Comparison of ENCODE assay signal across 11 cellular contexts in genomic region chr11:123086315-123086714, GRCh38. TPM values are rescaled to one million over a fixed set of nuclear protein-coding genes. Genes with fewer than 3 reads are reported as not detected.
DNase-seq lines count a peak whose midpoint lies in the region; ATAC-seq and TF ChIP-seq lines count a peak whose summit lies in the region.
"Had no signal": no experiment of that assay in that cellular context is flagged by ENCODE, and none has a peak within 500 bp of the region (broad histone marks: within the 10 kb centered on the region; RNA-seq: fewer than 3 reads in every experiment).

No MANE protein-coding gene starts in this region.

- H3K27me3 ChIP-seq in CD4-positive, CD25-positive, alpha-beta regulatory T cell (ENCODE audit: control insufficient read depth, insufficient read depth, low read length), result no peaks in the 10 kb centered on the region
- H3K27me3 ChIP-seq in Caco-2 (replicated peaks; ENCODE audit: control insufficient read depth, insufficient read depth, low read length) (no peaks in the 10 kb centered on the region), endodermal cell (ENCODE audit: control insufficient read depth, insufficient read depth, low read length, poor library complexity, severe bottlenecking) (no peaks in the 10 kb centered on the region)

- peaks cover 41% of the 10 kb centered on the region for H3K4me1 ChIP-seq in CD4-positive, CD25-positive, alpha-beta regulatory T cell (ENCODE audit: control insufficient read depth, insufficient read depth, low read length, poor library complexity, severe bottlenecking)
- H3K4me1 ChIP-seq in Caco-2, result peaks cover 9% of the 10 kb centered on the region; the same call in 1 of the 2 replicates
- no peaks in the 10 kb centered on the region for H3K4me1 ChIP-seq in endodermal cell (ENCODE audit: control insufficient read depth, insufficient read depth, low read length)

- peak overlapping the region; percentile 55 for H3K27ac ChIP-seq in CD4-positive, CD25-positive, alpha-beta regulatory T cell (ENCODE audit: insufficient read depth, low read length, poor library complexity, severe bottlenecking)
- no peak overlapping the region for H3K27ac ChIP-seq in endodermal cell (ENCODE audit: low read depth, low read length)
- H3K27ac ChIP-seq: C4-2B had no signal

- H3K4me3 Mint-ChIP-seq in CD4-positive, CD25-positive, alpha-beta regulatory T cell, result peak overlapping the region; percentile 39 to 70 (median 68)
- H3K4me3 Mint-ChIP-seq in Caco-2 (ENCODE audit: unreplicated experiment) (no peak overlapping the region), endodermal cell (no peak overlapping the region)

- no peak for TF ChIP-seq POLR2A in lower leg skin (IDR thresholded peaks at IDR 0.05)

- H3K36me3 Mint-ChIP-seq in CD4-positive, CD25-positive, alpha-beta regulatory T cell, result peaks cover 3% of the 10 kb centered on the region
- H3K36me3 Mint-ChIP-seq in Caco-2 (ENCODE audit: insufficient read depth, unreplicated experiment), result peaks cover 32% of the 10 kb centered on the region
- peaks cover 64% of the 10 kb centered on the region for H3K36me3 Mint-ChIP-seq in endodermal cell (ENCODE audit: low read depth)

- H3K9ac ChIP-seq in endodermal cell (ENCODE audit: extremely low read depth, low read length, poor library complexity, severe bottlenecking), result no peak overlapping the region

- H3K27ac Mint-ChIP-seq in CD4-positive, CD25-positive, alpha-beta regulatory T cell, result peak overlapping the region; percentile 76 to 98 (median 94)
- H3K27ac Mint-ChIP-seq in Caco-2 (ENCODE audit: unreplicated experiment), result peak overlapping the region; percentile 26
- peak overlapping the region; percentile 4 for H3K27ac Mint-ChIP-seq in endodermal cell

- intact Hi-C loops in Caco-2 (cut with micrococcal nuclease; ENCODE audit: unreplicated experiment) (no loop called here), lower leg skin (cut with DNase I; ENCODE audit: low total_unique reads) (no loop called here)

- no peaks in the 10 kb centered on the region for H3K36me3 ChIP-seq in CD4-positive, CD25-positive, alpha-beta regulatory T cell (ENCODE audit: control insufficient read depth, insufficient read depth, low read length)
- H3K36me3 ChIP-seq in Caco-2 (ENCODE audit: control insufficient read depth, insufficient read depth, low read length), result no peaks in the 10 kb centered on the region
- peaks cover 71% of the 10 kb centered on the region for H3K36me3 ChIP-seq in endodermal cell (ENCODE audit: control insufficient read depth, insufficient read depth, low read length)

- H3K9me3 Mint-ChIP-seq in CD4-positive, CD25-positive, alpha-beta regulatory T cell, result peaks cover 0 to 2% (median 0%) of the 10 kb centered on the region in 7 donors
- no peaks in the 10 kb centered on the region for H3K9me3 Mint-ChIP-seq in Caco-2 (ENCODE audit: unreplicated experiment)
- no peaks in the 10 kb centered on the region for H3K9me3 Mint-ChIP-seq in endodermal cell

- no peak for ATAC-seq in CD4-positive, CD25-positive, alpha-beta regulatory T cell (ENCODE audit: low read depth in 2 of 2)
- no peak for ATAC-seq in HG03196 (IDR thresholded peaks at IDR 0.05; ENCODE audit: unreplicated experiment)
- ATAC-seq in GM18873 (IDR thresholded peaks at IDR 0.05; ENCODE audit: low FRiP score, unreplicated experiment), result no peak
- ATAC-seq: SK-N-SH treated with all-trans-retinoic acid at 6 μM for 48 hours had no signal

- H3K4me3 ChIP-seq in CD4-positive, CD25-positive, alpha-beta regulatory T cell (ENCODE audit: low read depth, low read length), result peak overlapping the region; percentile 57
- no peak overlapping the region for H3K4me3 ChIP-seq in Caco-2 (ENCODE audit: low read depth, low read length)
- H3K4me3 ChIP-seq in endodermal cell (ENCODE audit: low read length), result no peak overlapping the region
- no peak overlapping the region for H3K4me3 ChIP-seq in lower leg skin (ENCODE audit: low read depth, poor library complexity, severe bottlenecking)

- H3K27me3 Mint-ChIP-seq in CD4-positive, CD25-positive, alpha-beta regulatory T cell, result no peaks in the 10 kb centered on the region
- no peaks in the 10 kb centered on the region for H3K27me3 Mint-ChIP-seq in Caco-2 (ENCODE audit: insufficient read depth, unreplicated experiment)
- H3K27me3 Mint-ChIP-seq in endodermal cell (ENCODE audit: insufficient read depth), result no peaks in the 10 kb centered on the region

- no peak for TF ChIP-seq CTCF in Caco-2 (IDR thresholded peaks at IDR 0.05; ENCODE audit: insufficient read depth in 1 of 2, low read depth in 1 of 2, low read length in 1 of 2, severe bottlenecking in 1 of 2, unreplicated experiment in 1 of 2)
- no peak for TF ChIP-seq CTCF in endodermal cell (conservative IDR thresholded peaks at IDR 0.05)
- no peak for TF ChIP-seq CTCF in lower leg skin (IDR thresholded peaks at IDR 0.05)

- H3K9me3 ChIP-seq in CD4-positive, CD25-positive, alpha-beta regulatory T cell (ENCODE audit: control insufficient read depth in 2 of 2, low read length in 2 of 2), result no peaks in the 10 kb centered on the region
- peaks cover 5% of the 10 kb centered on the region for H3K9me3 ChIP-seq in Caco-2
- peaks cover 14% of the 10 kb centered on the region for H3K9me3 ChIP-seq in endodermal cell (ENCODE audit: control insufficient read depth, low read length)

- DNase-seq in CD4-positive, CD25-positive, alpha-beta regulatory T cell, result peak in 1 of 3 donors; percentile 44
- DNase-seq in Caco-2, result peak in 1 of 2 experiments; percentile 37
- DNase-seq in RPMI7951 (ENCODE audit: low read depth), result peak; percentile 20
- no peak for DNase-seq in endodermal cell
- no peak for DNase-seq in lower leg skin (ENCODE audit: low spot score in 2 of 2)
- DNase-seq: glutamatergic neuron, KG1 had no signal

- POLR2A ChIA-PET in Caco-2 (lab: Charles Lee), result interaction anchor here (1.0 kb wide), 1 partner anchor 24 kb away, joined by 4 read pairs; the partner anchor contains the start of gene HSPA8

- no TSS peak for BruUV-seq in Caco-2 (replicated peaks; lab: Mats Ljungman, UMichigan)

- 80 to 92% methylated on average over 1 of the region's 1 CpG for WGBS in endodermal cell (ENCODE audit: insufficient coverage in 1 of 2, insufficient read length in 1 of 2), 2 experiments
- WGBS in lower leg skin, 2 donors, result 77 to 90% methylated on average over 1 of the region's 1 CpG

- CTCF ChIA-PET in Caco-2 (lab: Charles Lee), result interaction anchor here (0.8 to 1.3 kb wide), 2 partner anchors 32 to 161 kb away, joined by 3 to 4 read pairs; no protein-coding TSS in a partner anchor

- peaks cover 24 to 73% (median 37%) of the 10 kb centered on the region in 4 donors for H3K4me1 Mint-ChIP-seq in CD4-positive, CD25-positive, alpha-beta regulatory T cell
- H3K4me1 Mint-ChIP-seq in Caco-2 (ENCODE audit: low read depth, unreplicated experiment), result peaks cover 10% of the 10 kb centered on the region
- no peaks in the 10 kb centered on the region for H3K4me1 Mint-ChIP-seq in endodermal cell

RNA-seq across cellular contexts. Expression of gene HSPA8, which starts 24.4 kb away (rescaled TPM):
- 1,352 TPM for total RNA-seq in CD4-positive, CD25-positive, alpha-beta regulatory T cell
- polyA plus RNA-seq in CD4-positive, CD25-positive, alpha-beta regulatory T cell, result 1,000 to 10,000 TPM; 1,495 to 1,932 (median 1,615) TPM
- total RNA-seq in Caco-2 (2022) (1,923 and 2,051 TPM in 2 replicates), endodermal cell (1,000 to 10,000 TPM; 1,572 to 1,940 TPM), lower leg skin (100 to 1,000 TPM; 202 to 485 (median 346) TPM)
- 1,612 and 2,183 TPM in 2 replicates for total RNA-seq in RPMI7951 (2014; rRNA removed; shearing (Covaris generic))
- polyA plus RNA-seq in endodermal cell (2013, experiment 1 of 2), result 1,263 TPM
- polyA plus RNA-seq in endodermal cell (2013, experiment 2 of 2), result 1,225 TPM

Comparison
In these comparisons a context has a peak if more than half of its experiments do, and no peak if none do; other contexts are left out.
1. H3K27ac Mint-ChIP-seq: peak in every context shown above with its lines; median percentile 94 in CD4-positive, CD25-positive, alpha-beta regulatory T cell; 26 in Caco-2; 4 in endodermal cell.
2. H3K4me3 Mint-ChIP-seq: peak in CD4-positive, CD25-positive, alpha-beta regulatory T cell (4 of 4); none in Caco-2 (single experiment) and endodermal cell (single experiment).